Comparison of ENCODE assay signal across 16 cellular contexts in genomic region chr1:24696756-24697330, GRCh38. TPM values are rescaled to one million over a fixed set of nuclear protein-coding genes. Genes with fewer than 3 reads are reported as not detected.
DNase-seq lines count a peak whose midpoint lies in the region; ATAC-seq, FAIRE-seq and TF ChIP-seq lines count a peak whose summit lies in the region.
"Had no signal": no experiment of that assay in that cellular context is flagged by ENCODE, and none has a peak within 500 bp of the region (broad histone marks: within the 10 kb centered on the region; RNA-seq: fewer than 3 reads in every experiment).

No MANE protein-coding gene starts in this region.

- no peak overlapping the region for H4K91ac ChIP-seq in neuronal stem cell (ENCODE audit: low read depth, low read length, poor library complexity)

- H2AFZ ChIP-seq in K562 (ENCODE audit: low read depth, low read length) = no peak overlapping the region
- H2AFZ ChIP-seq in neuronal stem cell (ENCODE audit: low read length) = peak overlapping the region; percentile 49

- H3K9me3 ChIP-seq in DOHH2 (ENCODE audit: control insufficient read depth, insufficient read depth, low read length) (peaks cover 4% of the 10 kb centered on the region; the same call in 1 of the 2 replicates), K562 (replicated peaks; ENCODE audit: control insufficient read depth, insufficient read depth, low read depth, low read length) (no peaks in the 10 kb centered on the region), neuronal stem cell (replicated peaks in 1 of 2; ENCODE audit: control insufficient read depth in 2 of 2, insufficient read depth in 1 of 2, low read depth in 1 of 2, low read length in 2 of 2) (no peaks in the 10 kb centered on the region)
- H3K9me3 ChIP-seq: SJSA1 had no signal

- H3K4me3 ChIP-seq in DOHH2 (ENCODE audit: low read length) (no peak overlapping the region), K562 (no peak overlapping the region), neuronal stem cell (ENCODE audit: low read length in 2 of 2) (no peak overlapping the region)
- H3K4me3 ChIP-seq: SJSA1 had no signal

- H3K27me3 ChIP-seq in DOHH2 (ENCODE audit: control insufficient read depth, low read length) = no peaks in the 10 kb centered on the region
- H3K27me3 ChIP-seq in K562 (ENCODE audit: control insufficient read depth in 2 of 2, insufficient read depth in 2 of 2, low read length in 2 of 2) = no peaks in the 10 kb centered on the region
- no peaks in the 10 kb centered on the region for H3K27me3 ChIP-seq in neuronal stem cell (ENCODE audit: control insufficient read depth in 3 of 3, insufficient read depth in 3 of 3, low read depth in 1 of 3, low read length in 3 of 3)
- H3K27me3 ChIP-seq: SJSA1 had no signal

- no peak for TF ChIP-seq CTCF in DOHH2 (IDR thresholded peaks at IDR 0.05; ENCODE audit: low read depth, low read length, poor library complexity, severe bottlenecking)
- TF ChIP-seq CTCF in K562 (IDR thresholded peaks at IDR 0.05 in 2 of 3, conservative IDR thresholded peaks at IDR 0.05 in 1 of 3; ENCODE audit: insufficient read depth in 2 of 3, low read depth in 1 of 3, low read length in 3 of 3) = no peak

- TF ChIP-seq POLR2A in K562 (conservative IDR thresholded peaks at IDR 0.05) = no peak

- 91% methylated on average over 15 of the region's 15 CpGs for WGBS in K562 (ENCODE audit: insufficient coverage, low coverage, missing lambda C conversion rate)
- no CpG with 5 or more reads among the region's 15 CpGs for WGBS in neuronal stem cell (ENCODE audit: extremely low coverage in 2 of 2, insufficient read length in 2 of 2, insufficient replicate concordance in 1 of 2), 2 donors

- H4K8ac ChIP-seq in neuronal stem cell (ENCODE audit: low read depth, low read length) = no peak overlapping the region

- no peak overlapping the region for H3K18ac ChIP-seq in neuronal stem cell (ENCODE audit: low read length)

- no peak overlapping the region for H2BK120ac ChIP-seq in neuronal stem cell (ENCODE audit: low read depth, low read length)

- no peak overlapping the region for H3K23ac ChIP-seq in neuronal stem cell (ENCODE audit: low read depth, low read length, poor library complexity)

- in situ Hi-C loops in KBM-7 (cut with MboI; ENCODE audit: low pct_unique_long_range_greater_than_20kb, low sequenced_read_pairs) (loop anchor here (25.0 kb wide), 1 partner anchor 140 kb away; no protein-coding TSS in a partner anchor), K562 (cut with MboI) (no loop called here)

- H2BK12ac ChIP-seq in neuronal stem cell (ENCODE audit: low read length) = no peak overlapping the region

- H3K36me3 ChIP-seq in DOHH2 (ENCODE audit: control insufficient read depth, low read length) = no peaks in the 10 kb centered on the region
- no peaks in the 10 kb centered on the region for H3K36me3 ChIP-seq in K562 (ENCODE audit: control insufficient read depth, insufficient read depth, low read length)
- H3K36me3 ChIP-seq in neuronal stem cell (replicated peaks in 1 of 2; ENCODE audit: control insufficient read depth in 2 of 2, insufficient read depth in 2 of 2, low read length in 2 of 2) = no peaks in the 10 kb centered on the region
- H3K36me3 ChIP-seq: SJSA1 had no signal

- intact Hi-C loops in K562 (cut with micrococcal nuclease) = no loop called here

- no peak overlapping the region for H3K27ac ChIP-seq in DOHH2 (ENCODE audit: low read depth, low read length)
- no peak overlapping the region for H3K27ac ChIP-seq in K562 (ENCODE audit: extremely low read depth, low read depth, low read length)
- H3K27ac ChIP-seq in neuronal stem cell (replicated peaks; ENCODE audit: low read length) = no peak overlapping the region
- H3K27ac ChIP-seq: SJSA1 had no signal

- H3K79me2 ChIP-seq in DOHH2 (ENCODE audit: control insufficient read depth, low read length) (no peaks in the 10 kb centered on the region), K562 (ENCODE audit: control insufficient read depth, insufficient read depth, low read length) (no peaks in the 10 kb centered on the region)

- no peak for TF ChIP-seq EP300 in K562 (IDR thresholded peaks at IDR 0.05; ENCODE audit: low read length)

- H2AK5ac ChIP-seq in neuronal stem cell (ENCODE audit: low read depth, low read length) = no peak overlapping the region

- DNase-seq in KBM-7 (peak; percentile 36), K562 (ENCODE audit: extremely low read depth in 1 of 4, low spot score in 3 of 4) (no peak), neuronal stem cell (ENCODE audit: low spot score) (no peak), EL (no peak), HK-2 (ENCODE audit: unreplicated experiment) (no peak), AML-193 (lab: John Stamatoyannopoulos, UW) (no peak)
- DNase-seq: KG1, NCI-H1105 treated with DMSO at 0.1 percent for 48 hours, NCI-H2029 treated with DMSO at 0.1 percent for 48 hours, NCI-H226, NCI-H774, OCI-M1 had no signal

- no peak for FAIRE-seq in K562 (lab: Jason Lieb, UNC)
- FAIRE-seq: H54 had no signal

- TF ChIP-seq RAD21 in K562 (CRISPR knock-in tag; conservative IDR thresholded peaks at IDR 0.05 in 1 of 2, IDR thresholded peaks at IDR 0.05 in 1 of 2) = no peak

- TSS peak; percentile 41 for BruUV-seq in K562 (replicated peaks; lab: Mats Ljungman, UMichigan)

- H3K9ac ChIP-seq in K562 (ENCODE audit: insufficient read depth in 1 of 2, low read depth in 2 of 2, low read length in 2 of 2) = no peak overlapping the region
- H3K9ac ChIP-seq in neuronal stem cell (ENCODE audit: low read depth, low read length, poor library complexity) = no peak overlapping the region

- CTCF ChIA-PET in K562 (lab: Yijun Ruan, JAX; ENCODE audit: low intra/inter-chr PET ratio) = no interaction called here

- H3K4me1 ChIP-seq in DOHH2 (ENCODE audit: control insufficient read depth, low read length) (peaks cover 36% of the 10 kb centered on the region), K562 (replicated peaks in 1 of 2; ENCODE audit: control insufficient read depth in 2 of 2, insufficient read depth in 2 of 2, low read length in 2 of 2) (peaks cover 16 to 26% of the 10 kb centered on the region in 2 experiments), neuronal stem cell (ENCODE audit: control insufficient read depth in 2 of 2, insufficient read depth in 1 of 2, low read depth in 1 of 2, low read length in 2 of 2) (no peaks in the 10 kb centered on the region)

- H3K4me2 ChIP-seq in DOHH2 (ENCODE audit: low read length) = 0 out of 2 replicates have a peak overlapping the region, but pooled peaks have one; percentile 6
- no peak overlapping the region for H3K4me2 ChIP-seq in K562 (ENCODE audit: insufficient read depth, low read length)
- H3K4me2 ChIP-seq in neuronal stem cell (ENCODE audit: insufficient read depth, low read length, poor library complexity, severe bottlenecking) = no peak overlapping the region

- H4K20me1 ChIP-seq in DOHH2 (ENCODE audit: control insufficient read depth, insufficient read depth, low read depth, low read length) = no peaks in the 10 kb centered on the region
- no peaks in the 10 kb centered on the region for H4K20me1 ChIP-seq in K562 (replicated peaks; ENCODE audit: control insufficient read depth, insufficient read depth, low read length)

- no peak for ATAC-seq in K562
- ATAC-seq: Right ventricle myocardium inferior had no signal

- H3K79me1 ChIP-seq in neuronal stem cell (ENCODE audit: low read depth, low read length) = no peaks in the 10 kb centered on the region

- POLR2A ChIA-PET in K562 (lab: Yijun Ruan, JAX) = interaction anchor here (1.0 to 2.7 kb wide), 4 partner anchors 9 to 107 kb away, joined by 3 to 14 read pairs (median 6); no protein-coding TSS in a partner anchor

- no peak overlapping the region for H2BK5ac ChIP-seq in neuronal stem cell (ENCODE audit: low read length)

- H3F3A ChIP-seq in DOHH2 (ENCODE audit: control insufficient read depth, insufficient read depth) = no peaks in the 10 kb centered on the region

- H3K9me1 ChIP-seq in K562 (ENCODE audit: control insufficient read depth, insufficient read depth, low read length) = no peaks in the 10 kb centered on the region

- H3K9me2 ChIP-seq in DOHH2 (replicated peaks; ENCODE audit: control insufficient read depth, low read length) = no peaks in the 10 kb centered on the region

- no peak overlapping the region for H2BK15ac ChIP-seq in neuronal stem cell (ENCODE audit: low read length)

- no peak overlapping the region for H3K4ac ChIP-seq in neuronal stem cell (ENCODE audit: low read length)

- no peak overlapping the region for H3K14ac ChIP-seq in neuronal stem cell (ENCODE audit: low read length)

RNA-seq across cellular contexts. Expression of gene CLIC4, which starts 48.4 kb away (rescaled TPM):
- total RNA-seq in K562 (2011; cell fraction: chromatin; rRNA removed; ENCODE audit: low replicate concordance) = 12.8 and 26.9 TPM in 2 replicates
- 9.8 and 13.6 TPM in 2 replicates for total RNA-seq in K562 (2011; cell fraction: nucleolus; rRNA removed)
- total RNA-seq in K562 (2011; cell fraction: nucleoplasm; rRNA removed) = 20.3 and 22.9 TPM in 2 replicates
- 31.8 and 34.6 TPM in 2 replicates for total RNA-seq in K562 (2014; rRNA removed)
- 58.3 and 71.7 TPM in 2 replicates for total RNA-seq in K562 (2014; rRNA removed; fragmentation: Illumina TruSeq; extraction: Trizol)
- 35.6 and 39.1 TPM in 2 replicates for total RNA-seq in K562 (2015; rRNA removed; fragmentation: Illumina TruSeq; extraction: Trizol)
- 64.5 and 67.5 TPM in 2 replicates for total RNA-seq in K562 (2021)
- 21.0 and 22.9 TPM in 2 replicates for polyA plus RNA-seq in K562 (2011; rRNA removed)
- polyA plus RNA-seq in K562 (2011; cell fraction: cytosol; rRNA removed) = 7.4 and 14.6 TPM in 2 replicates
- polyA plus RNA-seq in K562 (2011; cell fraction: nucleus; rRNA removed) = 6.9 and 12.6 TPM in 2 replicates
- 37.3 and 89.5 TPM in 2 replicates for polyA plus RNA-seq in K562 (2012)
- 52.6 and 58.3 TPM in 2 replicates for polyA plus RNA-seq in K562 (2014; fragmentation: Illumina TruSeq; extraction: Trizol)
- 10 to 100 TPM; 16.0 to 18.9 TPM for polyA plus RNA-seq in K562 (2014; fragmentation: Nextera tagmentation; extraction: Ambion mirVana)
- 33.8 and 38.4 TPM in 2 replicates for polyA plus RNA-seq in K562 (2014; rRNA removed)
- 15.9 and 25.4 TPM in 2 replicates for polyA minus RNA-seq in K562 (2011; rRNA and poly(A)+ RNA removed)
- polyA minus RNA-seq in K562 (2011; cell fraction: cytosol; rRNA and poly(A)+ RNA removed) = 13.6 and 16.5 TPM in 2 replicates
- polyA minus RNA-seq in K562 (2011; cell fraction: nucleus; rRNA and poly(A)+ RNA removed) = 8.1 and 16.3 TPM in 2 replicates
- 102 TPM for polyA plus RNA-seq in neuronal stem cell (2013, experiment 1 of 2)
- polyA plus RNA-seq in neuronal stem cell (2013, experiment 2 of 2) = 104 TPM

RNA-seq across cellular contexts. Expression of gene SRRM1, which starts 53.7 kb away (rescaled TPM):
- total RNA-seq in K562 (2011; cell fraction: chromatin; rRNA removed; ENCODE audit: low replicate concordance) = 217 and 656 TPM in 2 replicates
- total RNA-seq in K562 (2011; cell fraction: nucleolus; rRNA removed) = 132 and 167 TPM in 2 replicates
- 277 and 407 TPM in 2 replicates for total RNA-seq in K562 (2011; cell fraction: nucleoplasm; rRNA removed)
- total RNA-seq in K562 (2014; rRNA removed) (54.5 and 59.4 TPM in 2 replicates), K562 (2014; rRNA removed; fragmentation: Illumina TruSeq; extraction: Trizol) (81.0 and 89.6 TPM in 2 replicates), K562 (2015; rRNA removed; fragmentation: Illumina TruSeq; extraction: Trizol) (86.4 and 86.7 TPM in 2 replicates), K562 (2021) (200 and 225 TPM in 2 replicates)
- polyA plus RNA-seq in K562 (2011; rRNA removed) (76.5 and 152 TPM in 2 replicates), K562 (2014; fragmentation: Illumina TruSeq; extraction: Trizol) (152 and 179 TPM in 2 replicates), K562 (2014; fragmentation: Nextera tagmentation; extraction: Ambion mirVana) (100 to 1,000 TPM; 115 to 268 TPM), K562 (2014; rRNA removed) (112 and 141 TPM in 2 replicates)
- 38.3 and 58.6 TPM in 2 replicates for polyA plus RNA-seq in K562 (2011; cell fraction: cytosol; rRNA removed)
- polyA plus RNA-seq in K562 (2011; cell fraction: nucleus; rRNA removed) = 322 and 323 TPM in 2 replicates
- 92.3 and 93.9 TPM in 2 replicates for polyA plus RNA-seq in K562 (2012)
- polyA minus RNA-seq in K562 (2011; rRNA and poly(A)+ RNA removed) = 132 and 178 TPM in 2 replicates
- polyA minus RNA-seq in K562 (2011; cell fraction: cytosol; rRNA and poly(A)+ RNA removed) = 73.1 and 83.0 TPM in 2 replicates
- 176 and 371 TPM in 2 replicates for polyA minus RNA-seq in K562 (2011; cell fraction: nucleus; rRNA and poly(A)+ RNA removed)
- 388 TPM for polyA plus RNA-seq in neuronal stem cell (2013, experiment 1 of 2)
- polyA plus RNA-seq in neuronal stem cell (2013, experiment 2 of 2) = 405 TPM
